Comparison of ENCODE assay signal across 9 cellular contexts in the genomic region with DNA sequence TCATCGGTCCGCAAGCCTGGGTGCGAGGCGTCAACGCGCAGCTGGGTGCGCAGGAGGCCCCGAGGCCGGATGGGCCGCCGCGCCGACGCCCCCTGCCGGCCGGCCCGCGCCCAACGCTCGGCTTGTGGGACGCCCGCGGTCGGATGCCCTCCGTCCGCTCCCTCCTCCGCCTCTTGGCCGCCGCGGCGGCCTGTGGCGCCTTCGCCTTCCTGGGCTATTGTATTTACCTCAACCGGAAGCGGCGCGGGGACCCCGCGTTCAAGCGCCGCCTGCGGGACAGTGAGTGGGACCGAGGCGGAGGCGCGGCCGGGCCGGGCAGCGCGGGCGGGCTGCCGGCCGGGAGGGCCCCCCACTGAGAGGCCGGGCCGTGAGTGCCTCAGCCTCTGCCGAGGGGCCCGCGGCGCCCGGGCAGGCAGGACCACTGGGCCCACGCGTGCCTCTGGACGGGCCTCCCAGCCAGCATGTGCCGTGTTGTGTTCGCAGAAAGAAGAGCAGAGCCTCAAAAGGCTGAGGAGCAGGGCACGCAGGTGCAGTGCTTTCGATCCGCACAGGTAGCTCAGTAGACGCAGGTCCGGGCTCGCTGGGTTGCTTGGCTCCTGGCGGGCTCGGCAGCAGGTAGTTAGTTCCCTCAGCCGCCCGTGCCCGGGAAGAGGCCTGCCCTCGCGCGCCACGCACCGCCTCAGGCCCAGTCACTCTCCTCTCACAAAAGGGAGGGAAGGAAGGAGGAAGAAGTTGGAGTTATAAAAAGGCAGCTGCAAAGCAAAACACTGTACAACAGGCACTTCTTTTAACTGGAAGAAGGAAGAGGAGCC. TPM values are rescaled to one million over a fixed set of nuclear protein-coding genes. Genes with fewer than 3 reads are reported as not detected.
DNase-seq lines count a peak whose midpoint lies in the region; ATAC-seq and TF ChIP-seq lines count a peak whose summit lies in the region.
"Had no signal": no experiment of that assay in that cellular context is flagged by ENCODE, and none has a peak within 500 bp of the region (broad histone marks: within the 10 kb centered on the region; RNA-seq: fewer than 3 reads in every experiment).

TOMM20L (plus strand) TSS at position 116 of the 812 bp plus-strand sequence; CDS start at position 144, 28 bp downstream.

- peaks cover 37% of the 10 kb centered on the region for H3K27me3 Mint-ChIP-seq in endodermal cell (ENCODE audit: insufficient read depth)

- WGBS in endodermal cell (ENCODE audit: insufficient coverage in 1 of 2, insufficient read length in 1 of 2), 2 experiments = 5 to 12% methylated on average over 26 to 76 of the region's 81 CpGs

- H3K27me3 ChIP-seq in endodermal cell (ENCODE audit: control insufficient read depth, insufficient read depth, low read length, poor library complexity, severe bottlenecking) = peaks cover 12% of the 10 kb centered on the region

- peaks cover 3% of the 10 kb centered on the region for H3K4me1 Mint-ChIP-seq in endodermal cell

- ATAC-seq in GM18861 (IDR thresholded peaks at IDR 0.05; ENCODE audit: unreplicated experiment) (peak; percentile 82), HG03066 (IDR thresholded peaks at IDR 0.05; ENCODE audit: low read depth, unreplicated experiment) (peak; percentile 95)

- peak within 1 kb of the TSS; percentile 57 for H3K4me3 Mint-ChIP-seq in endodermal cell

- no peaks in the 10 kb centered on the region for H3K36me3 ChIP-seq in endodermal cell (ENCODE audit: control insufficient read depth, insufficient read depth, low read length)

- H3K4me3 ChIP-seq in AG09309 (ENCODE audit: control insufficient read depth, low read depth, low read length) (peak within 1 kb of the TSS; percentile 36), endodermal cell (ENCODE audit: low read length) (peak within 1 kb of the TSS; percentile 79)

- peak; percentile 1 for DNase-seq in AG09309 (ENCODE audit: low read depth)
- DNase-seq in NCI-H345 treated with DMSO at 0.1 percent for 48 hours (lab: John Stamatoyannopoulos, UW; ENCODE audit: unreplicated experiment) = peak; percentile 67
- DNase-seq in activated CD8-positive, alpha-beta memory T cell treated with anti-CD3 and anti-CD28 coated beads, Interleukin-2, amount 50 U/mL, for 1 hour (ENCODE audit: extremely low read depth) = peak; percentile 25
- DNase-seq in endodermal cell = peak; percentile 95
- DNase-seq in midbrain (lab: John Stamatoyannopoulos, UW) = peak; percentile 44
- peak; percentile 48 to 51 for DNase-seq in stimulated activated CD8-positive, alpha-beta memory T cell treated with anti-CD3 and anti-CD28 coated beads, Interleukin-2, amount 100 ng/mL, for 1 hour (ENCODE audit: low read depth in 2 of 2)

- H3K4me1 ChIP-seq in endodermal cell (ENCODE audit: control insufficient read depth, insufficient read depth, low read length) = no peaks in the 10 kb centered on the region

- H3K27ac Mint-ChIP-seq in endodermal cell = peak within 1 kb of the TSS; percentile 83

- H3K9me3 Mint-ChIP-seq in endodermal cell = no peaks in the 10 kb centered on the region

- H3K9me3 ChIP-seq in endodermal cell (ENCODE audit: control insufficient read depth, low read length) = no peaks in the 10 kb centered on the region

- H3K9ac ChIP-seq in endodermal cell (ENCODE audit: extremely low read depth, low read length, poor library complexity, severe bottlenecking) = peak within 1 kb of the TSS; percentile 62

- peak; percentile 35 for TF ChIP-seq CTCF in AG09309 (IDR thresholded peaks at IDR 0.05; ENCODE audit: control insufficient read depth, insufficient read depth, low read depth, low read length, missing control alignments)
- TF ChIP-seq CTCF in endodermal cell (conservative IDR thresholded peaks at IDR 0.05) = peak; percentile 99

- no peak within 1 kb of the TSS for H3K27ac ChIP-seq in endodermal cell (ENCODE audit: low read depth, low read length)

- H3K36me3 Mint-ChIP-seq in endodermal cell (ENCODE audit: low read depth) = no peaks in the 10 kb centered on the region

RNA-seq across cellular contexts. Expression of gene TOMM20L, which starts in this region (rescaled TPM):
- not detected for total RNA-seq in endodermal cell
- polyA plus RNA-seq in endodermal cell (2013, experiment 1 of 2) = 0.43 TPM
- polyA plus RNA-seq in endodermal cell (2013, experiment 2 of 2) = not detected
- total RNA-seq: T-helper 1 cell treated with Interleukin-12 subunit alpha and Interleukin-12 subunit beta and Interleukin-4 antibody, amounts not matched to agents 30 ng/mL and 1 ng/mL, for 36 hours had no signal

Comparison
In these comparisons a context has a peak if more than half of its experiments do, and no peak if none do; other contexts are left out.
1. Peak in DNase-seq, H3K4me3 ChIP-seq and H3K9ac ChIP-seq in endodermal cell; RNA of the gene not detected or under 1 TPM.
2. DNase-seq: peak in every context shown above with its lines; median percentile 95 in endodermal cell; 67 in NCI-H345 treated with DMSO at 0.1 percent for 48 hours; 50 in stimulated activated CD8-positive, alpha-beta memory T cell treated with anti-CD3 and anti-CD28 coated beads, Interleukin-2, amount 100 ng/mL, for 1 hour; 44 in midbrain; 25 in activated CD8-positive, alpha-beta memory T cell treated with anti-CD3 and anti-CD28 coated beads, Interleukin-2, amount 50 U/mL, for 1 hour; 1 in AG09309.